In genomic region chr12:55707841-55708694, GRCh38 we compare ENCODE assay signal across 8 cellular contexts. TPM values are rescaled to one million over a fixed set of nuclear protein-coding genes. Genes with fewer than 3 reads are reported as not detected.
DNase-seq lines count a peak whose midpoint lies in the region; ATAC-seq, FAIRE-seq and TF ChIP-seq lines count a peak whose summit lies in the region.

TSS of gene ITGA7 (minus strand) at chr12:55707904. CDS start at chr12:55707682, 222 bp downstream.

- H4K20me1 ChIP-seq in PC-3 (ENCODE audit: low read length), result no peaks in the 10 kb centered on the region

- no peaks in the 10 kb centered on the region for H3K79me2 ChIP-seq in PC-3 (ENCODE audit: low read length)

- 1 to 2% methylated on average over 21 to 33 of the region's 39 CpGs for WGBS in tibial nerve, 2 donors

- no peak within 1 kb of the TSS for H3K27ac ChIP-seq in PC-3 (ENCODE audit: low read length)
- H3K27ac ChIP-seq in neutrophil, result no peak within 1 kb of the TSS
- H3K27ac ChIP-seq in tibial nerve, result peak within 1 kb of the TSS; percentile 69 to 89 (median 72)

- BruUV-seq in PC-3 (replicated peaks; lab: Mats Ljungman, UMichigan), result no TSS peak

- H3K4me3 ChIP-seq in PC-3 (ENCODE audit: low read length), result peak within 1 kb of the TSS; percentile 68
- H3K4me3 ChIP-seq in neutrophil (ENCODE audit: low read depth in 1 of 2, low read length in 1 of 2), result peak within 1 kb of the TSS; percentile 59 to 85
- H3K4me3 ChIP-seq in tibial nerve, result peak within 1 kb of the TSS; percentile 56 to 76 (median 62)

- FAIRE-seq in D721Med (lab: Jason Lieb, UNC), result no peak

- ATAC-seq in HG02798 (IDR thresholded peaks at IDR 0.05; ENCODE audit: poor library complexity, unreplicated experiment), result peak; percentile 69
- peak; percentile 88 for ATAC-seq in PC-3

- CTCF ChIA-PET in PC-3 (lab: Charles Lee), result interaction anchor here (1.0 kb wide), 1 partner anchor 27 kb away, joined by 6 read pairs; a partner anchor contains a TSS

- no peak within 1 kb of the TSS for H3K9ac ChIP-seq in PC-3 (ENCODE audit: low read length)

- H3K4me1 ChIP-seq in PC-3 (ENCODE audit: insufficient read depth, low read length) (peaks cover 16% of the 10 kb centered on the region), neutrophil (ENCODE audit: control insufficient read depth in 1 of 2, insufficient read depth in 1 of 2, low read depth in 1 of 2, low read length in 1 of 2) (peaks cover 17 to 20% of the 10 kb centered on the region in 2 experiments), tibial nerve (peaks cover 0 to 96% (median 25%) of the 10 kb centered on the region in 4 donors)

- DNase-seq in D721Med (ENCODE audit: insufficient read length, low spot score) (peak; percentile 90), PC-3 (peak; percentile 42), germinal center (ENCODE audit: low spot score) (peak; percentile 72), tibial nerve (ENCODE audit: low spot score in 2 of 2) (no peak), UCSD-AML1 (lab: John Stamatoyannopoulos, UW; ENCODE audit: unreplicated experiment) (no peak)
- peak; percentile 39 for DNase-seq in activated gamma-delta T cell treated with anti-CD3 and anti-CD28 coated beads, Interleukin-2, amount 50 U/mL, for 16 hours (ENCODE audit: low read depth)

- H2AFZ ChIP-seq in PC-3 (ENCODE audit: low read length), result peak within 1 kb of the TSS; percentile 90

- intact Hi-C loops in PC-3 (cut with micrococcal nuclease), result loop anchor here (1.0 kb wide), 1 partner anchor 27 kb away; a partner anchor contains a TSS

- H3K9me2 ChIP-seq in PC-3 (replicated peaks; ENCODE audit: low read length), result no peaks in the 10 kb centered on the region

- H3K36me3 ChIP-seq in PC-3 (ENCODE audit: low read depth, low read length), result no peaks in the 10 kb centered on the region
- no peaks in the 10 kb centered on the region for H3K36me3 ChIP-seq in neutrophil
- no peaks in the 10 kb centered on the region for H3K36me3 ChIP-seq in tibial nerve

- H3F3A ChIP-seq in PC-3 (ENCODE audit: low read length, unreplicated experiment), result no peaks in the 10 kb centered on the region

- POLR2A ChIA-PET in PC-3 (lab: Charles Lee; ENCODE audit: unreplicated experiment), result no interaction called here

- H3K27me3 ChIP-seq in PC-3 (ENCODE audit: low read length), result no peaks in the 10 kb centered on the region
- peaks cover 21% of the 10 kb centered on the region for H3K27me3 ChIP-seq in neutrophil
- no peaks in the 10 kb centered on the region for H3K27me3 ChIP-seq in tibial nerve

- peak within 1 kb of the TSS; percentile 91 for H3K4me2 ChIP-seq in PC-3 (ENCODE audit: low read length)

- H3K9me3 ChIP-seq in PC-3 (ENCODE audit: low read length), result no peaks in the 10 kb centered on the region
- H3K9me3 ChIP-seq in neutrophil, result no peaks in the 10 kb centered on the region
- H3K9me3 ChIP-seq in tibial nerve, result no peaks in the 10 kb centered on the region

- TF ChIP-seq CTCF in D721Med (IDR thresholded peaks at IDR 0.05; ENCODE audit: insufficient read depth, missing control alignments) (no peak), PC-3 (conservative IDR thresholded peaks at IDR 0.05; ENCODE audit: low read depth, low read length) (no peak), neutrophil (IDR thresholded peaks at IDR 0.05) (no peak), tibial nerve (IDR thresholded peaks at IDR 0.05) (no peak)

- peak in 1 of 2 donors; percentile 15 for TF ChIP-seq POLR2A in tibial nerve (IDR thresholded peaks at IDR 0.05)

- peak in 1 of 2 donors; percentile 49 for TF ChIP-seq EP300 in tibial nerve (IDR thresholded peaks at IDR 0.05)

RNA-seq across cellular contexts. Expression of gene ITGA7, which starts in this region (rescaled TPM):
- 4.4 and 9.7 TPM in 2 replicates for total RNA-seq in PC-3 (2014; rRNA removed)
- total RNA-seq in tibial nerve, result 100 to 1,000 TPM; 118 to 192 (median 146) TPM

Comparison
In these comparisons a context has a peak if more than half of its experiments do, and no peak if none do; other contexts are left out.
1. RNA of gene ITGA7 (total RNA-seq): 118 to 192 TPM in tibial nerve; 4.4 to 9.7 TPM in PC-3; every median in the first group is over 10 times any median in the second.
2. DNase-seq: peak in D721Med (single experiment), PC-3 (single experiment), activated gamma-delta T cell treated with anti-CD3 and anti-CD28 coated beads, Interleukin-2, amount 50 U/mL, for 16 hours (single experiment) and germinal center (single experiment); none in tibial nerve (0 of 2) and UCSD-AML1 (single experiment).
3. H3K27ac ChIP-seq: peak in tibial nerve (4 of 4); none in PC-3 (single experiment) and neutrophil (single experiment).
4. Peak in every context shown above with its lines, with median percentiles within 50 percentile points of each other: H3K4me3 ChIP-seq.